Comparison of ENCODE assay signal across 9 cellular contexts in the genomic region with DNA sequence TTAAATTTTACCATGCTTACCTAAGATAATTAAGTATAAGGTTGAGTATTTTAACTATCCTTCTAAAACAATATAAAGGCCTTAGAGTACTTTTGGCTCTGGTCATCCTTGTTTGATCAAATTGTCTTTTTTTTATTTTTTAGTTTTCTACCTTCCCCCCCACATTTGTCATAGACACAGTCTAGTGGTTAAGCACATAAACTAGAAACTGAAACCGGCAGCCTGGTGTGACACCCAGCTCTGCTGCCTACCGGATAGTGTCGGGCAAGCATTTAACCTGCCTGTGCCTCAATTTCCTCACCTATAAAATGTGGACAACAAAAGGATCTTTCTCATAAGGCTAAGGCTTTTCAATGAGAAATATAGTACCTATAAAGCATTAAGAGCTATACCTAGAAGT. TPM values are rescaled to one million over a fixed set of nuclear protein-coding genes. Genes with fewer than 3 reads are reported as not detected.
DNase-seq lines count a peak whose midpoint lies in the region; ATAC-seq, FAIRE-seq and TF ChIP-seq lines count a peak whose summit lies in the region.
"Had no signal": no experiment of that assay in that cellular context is flagged by ENCODE, and none has a peak within 500 bp of the region (broad histone marks: within the 10 kb centered on the region; RNA-seq: fewer than 3 reads in every experiment).

No MANE protein-coding gene starts in this region.

- H3K9me3 ChIP-seq in Peyer's patch (no peaks in the 10 kb centered on the region), GM12878 (replicated peaks; ENCODE audit: control insufficient read depth, insufficient read depth, low read length) (peaks cover 1% of the 10 kb centered on the region; the same call in 1 of the 3 replicates), breast epithelium (peaks cover 0 to 1% of the 10 kb centered on the region in 2 donors), upper lobe of left lung (no peaks in the 10 kb centered on the region), esophagus muscularis mucosa (no peaks in the 10 kb centered on the region)
- H3K9me3 ChIP-seq: psoas muscle had no signal

- no peak for TF ChIP-seq CTCF in GM12865 (IDR thresholded peaks at IDR 0.05; ENCODE audit: insufficient read depth, low read depth, low read length, missing control alignments)
- TF ChIP-seq CTCF in Peyer's patch (IDR thresholded peaks at IDR 0.05): peak in 1 of 6 experiments; percentile 13
- TF ChIP-seq CTCF in GM12878 (IDR thresholded peaks at IDR 0.05 in 2 of 3, conservative IDR thresholded peaks at IDR 0.05 in 1 of 3; ENCODE audit: control insufficient read depth in 2 of 3, extremely low read depth in 1 of 3, insufficient read depth in 1 of 3, low read depth in 3 of 3, low read length in 3 of 3): no peak
- TF ChIP-seq CTCF in breast epithelium (IDR thresholded peaks at IDR 0.05): no peak
- no peak for TF ChIP-seq CTCF in upper lobe of left lung (IDR thresholded peaks at IDR 0.05)
- no peak for TF ChIP-seq CTCF in esophagus muscularis mucosa (IDR thresholded peaks at IDR 0.05)

- RAD21 ChIA-PET in GM12878 (lab: Charles Lee; ENCODE audit: unreplicated experiment): interaction anchor here (0.9 to 3.0 kb wide), 6 partner anchors 20 to 185 kb away, joined by 3 to 14 read pairs (median 6); no protein-coding TSS in a partner anchor

- no peak for TF ChIP-seq POLR2A in Peyer's patch (IDR thresholded peaks at IDR 0.05)
- TF ChIP-seq POLR2A in GM12878 (IDR thresholded peaks at IDR 0.05; ENCODE audit: low read depth, low read length): no peak
- no peak for TF ChIP-seq POLR2A in breast epithelium (IDR thresholded peaks at IDR 0.05)
- no peak for TF ChIP-seq POLR2A in upper lobe of left lung (IDR thresholded peaks at IDR 0.05)
- TF ChIP-seq POLR2A in esophagus muscularis mucosa (IDR thresholded peaks at IDR 0.05; ENCODE audit: low read depth): no peak

- H4K20me1 ChIP-seq in GM12878 (ENCODE audit: control insufficient read depth, insufficient read depth): no peaks in the 10 kb centered on the region

- no peak overlapping the region for H2AFZ ChIP-seq in GM12878 (ENCODE audit: control insufficient read depth, low read depth, low read length)

- peaks cover 19% of the 10 kb centered on the region for H3K79me2 ChIP-seq in GM12878 (ENCODE audit: control insufficient read depth, insufficient read depth, low read length)

- FAIRE-seq in GM12878 (lab: Jason Lieb, UNC): peak; percentile 80

- no peak overlapping the region for H3K9ac ChIP-seq in GM12878 (ENCODE audit: control insufficient read depth, insufficient read depth, low read length)

- TF ChIP-seq EP300 in GM12878 (IDR thresholded peaks at IDR 0.05; ENCODE audit: borderline replicate concordance in 1 of 2, control insufficient read depth in 1 of 2, low read depth in 2 of 2, low read length in 2 of 2): no peak
- no peak for TF ChIP-seq EP300 in upper lobe of left lung (IDR thresholded peaks at IDR 0.05)
- no peak for TF ChIP-seq EP300 in esophagus muscularis mucosa (IDR thresholded peaks at IDR 0.05)

- CTCF ChIA-PET in GM12878 (lab: Yijun Ruan, JAX): interaction anchor here (1.1 to 1.6 kb wide), 6 partner anchors 13 to 184 kb away, joined by 3 to 5 read pairs (median 4); no protein-coding TSS in a partner anchor

- H3K27ac ChIP-seq in Peyer's patch (peak overlapping the region in 2 of 4 donors; percentile 71), GM12878 (ENCODE audit: control insufficient read depth, insufficient read depth) (peak overlapping the region; percentile 57), breast epithelium (no peak overlapping the region), upper lobe of left lung (no peak overlapping the region), esophagus muscularis mucosa (replicated peaks in 1 of 4) (no peak overlapping the region)
- H3K27ac ChIP-seq: psoas muscle had no signal

- intact Hi-C loops in GM12878 (cut with micrococcal nuclease; ENCODE audit: unreplicated experiment) (loop anchor here (2.0 kb wide), 1 partner anchor 184 kb away; no protein-coding TSS in a partner anchor), breast epithelium (cut with DNase I; ENCODE audit: low total_unique reads) (no loop called here), esophagus muscularis mucosa (cut with DNase I) (no loop called here)

- TF ChIP-seq RAD21 in GM12878 (IDR thresholded peaks at IDR 0.05; ENCODE audit: insufficient read depth, low read depth, low read length): no peak

- ATAC-seq in HG02623 (IDR thresholded peaks at IDR 0.05; ENCODE audit: unreplicated experiment) (peak; percentile 81), GM12878 (peak; percentile 96), upper lobe of left lung (ENCODE audit: low FRiP score in 2 of 2) (no peak)

- H3K4me1 ChIP-seq in Peyer's patch (peaks cover 0 to 23% (median 10%) of the 10 kb centered on the region in 4 donors), GM12878 (ENCODE audit: control insufficient read depth, insufficient read depth, low read length) (peaks cover 30% of the 10 kb centered on the region), breast epithelium (no peaks in the 10 kb centered on the region), upper lobe of left lung (peaks cover 0 to 6% (median 2%) of the 10 kb centered on the region in 4 donors), esophagus muscularis mucosa (peaks cover 12 to 15% (median 14%) of the 10 kb centered on the region in 4 donors)

- DNase-seq in GM12865 (ENCODE audit: low read depth): peak; percentile 83
- peak in 2 of 3 donors; percentile 72 to 87 for DNase-seq in Peyer's patch
- peak; percentile 39 for DNase-seq in GM12878 (ENCODE audit: low read depth, low spot score)
- peak; percentile 45 to 48 for DNase-seq in stimulated activated CD8-positive, alpha-beta memory T cell treated with anti-CD3 and anti-CD28 coated beads, Interleukin-7, amount 100 ng/mL, for 4 hours (ENCODE audit: low read depth in 2 of 2)
- no peak for DNase-seq in breast epithelium (ENCODE audit: low spot score in 2 of 2)
- no peak for DNase-seq in upper lobe of left lung
- DNase-seq in esophagus muscularis mucosa (ENCODE audit: extremely low spot score): no peak
- DNase-seq: psoas muscle had no signal

- H3K4me2 ChIP-seq in GM12878 (ENCODE audit: control insufficient read depth, insufficient read depth): peak overlapping the region; percentile 61

- SMC1A ChIA-PET in GM12878 (lab: Charles Lee; ENCODE audit: uncharacterized antibody, unreplicated experiment): interaction anchor here (0.7 to 2.9 kb wide), 14 partner anchors 9 to 149 kb away, joined by 3 to 10 read pairs (median 4); no protein-coding TSS in a partner anchor

- 4% methylated on average over 3 of the region's 3 CpGs for WGBS in GM12878 (ENCODE audit: insufficient coverage, insufficient replicate concordance, low lambda C conversion rate, missing lambda C conversion rate)
- 78 to 87% methylated on average over 3 of the region's 3 CpGs for WGBS in upper lobe of left lung, 2 donors
- 91% methylated on average over 3 of the region's 3 CpGs for WGBS in esophagus muscularis mucosa

- BruUV-seq in GM12878 (replicated peaks; lab: Mats Ljungman, UMichigan): no TSS peak

- POLR2A ChIA-PET in GM12878 (lab: Charles Lee): interaction anchor here (0.7 to 1.6 kb wide), 4 partner anchors 20 to 54 kb away, joined by 4 read pairs; no protein-coding TSS in a partner anchor

- no peaks in the 10 kb centered on the region for H3K36me3 ChIP-seq in Peyer's patch
- H3K36me3 ChIP-seq in GM12878 (ENCODE audit: control insufficient read depth in 2 of 2, insufficient read depth in 2 of 2, low read length in 1 of 2): peaks cover 0 to 2% of the 10 kb centered on the region in 2 experiments; a peak in 2 of 4 replicates
- H3K36me3 ChIP-seq in breast epithelium: no peaks in the 10 kb centered on the region
- H3K36me3 ChIP-seq in upper lobe of left lung: no peaks in the 10 kb centered on the region
- no peaks in the 10 kb centered on the region for H3K36me3 ChIP-seq in esophagus muscularis mucosa

- in situ Hi-C loops in GM12878 (cut with MboI): no loop called here

- no peaks in the 10 kb centered on the region for H3K27me3 ChIP-seq in Peyer's patch
- H3K27me3 ChIP-seq in GM12878 (replicated peaks in 1 of 2; ENCODE audit: control insufficient read depth in 2 of 2, insufficient read depth in 2 of 2, low read length in 1 of 2): no peaks in the 10 kb centered on the region
- no peaks in the 10 kb centered on the region for H3K27me3 ChIP-seq in breast epithelium
- H3K27me3 ChIP-seq in upper lobe of left lung: no peaks in the 10 kb centered on the region
- H3K27me3 ChIP-seq in esophagus muscularis mucosa: no peaks in the 10 kb centered on the region

- H3K4me3 ChIP-seq in GM12865 (ENCODE audit: low read depth, low read length): peak overlapping the region; percentile 31
- H3K4me3 ChIP-seq in Peyer's patch: no peak overlapping the region
- H3K4me3 ChIP-seq in GM12878: peak overlapping the region; percentile 55
- no peak overlapping the region for H3K4me3 ChIP-seq in breast epithelium
- H3K4me3 ChIP-seq in upper lobe of left lung: no peak overlapping the region
- H3K4me3 ChIP-seq in esophagus muscularis mucosa: no peak overlapping the region
- H3K4me3 ChIP-seq: psoas muscle had no signal

RNA-seq across cellular contexts. Expression of gene TULP4, which starts 21.6 kb away (rescaled TPM):
- total RNA-seq in Peyer's patch: 100 to 1,000 TPM; 197 to 268 (median 206) TPM
- total RNA-seq in GM12878 (2013; cell fraction: nucleolus; rRNA removed): 144 and 165 TPM in 2 replicates
- total RNA-seq in GM12878 (2014; rRNA removed): 18.9 and 23.8 TPM in 2 replicates
- 31.1 and 31.8 TPM in 2 replicates for total RNA-seq in GM12878 (2014; rRNA removed; fragmentation: Illumina TruSeq; extraction: Trizol)
- total RNA-seq in GM12878 (2021): 31.1 and 31.2 TPM in 2 replicates
- polyA plus RNA-seq in GM12878 (2011; ENCODE audit: low read depth): 2.6 TPM
- 8.3 and 12.3 TPM in 2 replicates for polyA plus RNA-seq in GM12878 (2011; rRNA removed)
- 6.5 and 8.3 TPM in 2 replicates for polyA plus RNA-seq in GM12878 (2011; cell fraction: cytosol; rRNA removed)
- 12.1 and 20.3 TPM in 2 replicates for polyA plus RNA-seq in GM12878 (2011; cell fraction: nucleus; rRNA removed)
- 4.3 and 4.5 TPM in 2 replicates for polyA plus RNA-seq in GM12878 (2012)
- 6.3 and 9.1 TPM in 2 replicates for polyA plus RNA-seq in GM12878 (2014; fragmentation: Illumina TruSeq; extraction: Trizol)
- 1 to 10 TPM in 1 of 2 experiments, under 1 TPM in 1; 0.73 to 2.4 TPM for polyA plus RNA-seq in GM12878 (2014; fragmentation: Nextera tagmentation; extraction: Ambion mirVana)
- polyA plus RNA-seq in GM12878 (2014; rRNA removed): 7.7 and 10.8 TPM in 2 replicates
- 10 to 100 TPM; 17.1 to 20.5 TPM for polyA plus RNA-seq in GM12878 (2016; fragmentation: Nextera tagmentation; extraction: Ambion mirVana)
- polyA minus RNA-seq in GM12878 (2011; rRNA and poly(A)+ RNA removed): 65.6 and 66.9 TPM in 2 replicates
- polyA minus RNA-seq in GM12878 (2011; cell fraction: cytosol; rRNA and poly(A)+ RNA removed): 31.9 and 32.4 TPM in 2 replicates
- 29.4 and 57.8 TPM in 2 replicates for polyA minus RNA-seq in GM12878 (2011; cell fraction: nucleus; rRNA and poly(A)+ RNA removed)
- 100 to 1,000 TPM; 104 to 171 (median 112) TPM for total RNA-seq in breast epithelium
- 100 to 1,000 TPM in 2 of 6 donors, 10 to 100 TPM in 4; 78.7 to 150 (median 94.4) TPM for total RNA-seq in upper lobe of left lung
- total RNA-seq in esophagus muscularis mucosa: 100 to 1,000 TPM; 129 to 170 (median 156) TPM

Comparison
In these comparisons a context has a peak if more than half of its experiments do, and no peak if none do; other contexts are left out.
1. DNase-seq: peak in GM12865 (single experiment), Peyer's patch (2 of 3), GM12878 (single experiment) and stimulated activated CD8-positive, alpha-beta memory T cell treated with anti-CD3 and anti-CD28 coated beads, Interleukin-7, amount 100 ng/mL, for 4 hours (2 of 2); none in breast epithelium (0 of 2), upper lobe of left lung (0 of 2) and esophagus muscularis mucosa (single experiment).
2. H3K4me3 ChIP-seq: peak in GM12865 (single experiment) and GM12878 (single experiment); none in Peyer's patch (0 of 4), breast epithelium (0 of 3), upper lobe of left lung (0 of 4) and esophagus muscularis mucosa (0 of 4).
3. ATAC-seq: peak in HG02623 (single experiment) and GM12878 (single experiment); none in upper lobe of left lung (0 of 2).